ENCODE assay signal across 9 cellular contexts in genomic region chr9:130186839-130187522, GRCh38. TPM values are rescaled to one million over a fixed set of nuclear protein-coding genes. Genes with fewer than 3 reads are reported as not detected.
DNase-seq lines count a peak whose midpoint lies in the region; ATAC-seq and TF ChIP-seq lines count a peak whose summit lies in the region.
"Had no signal": no experiment of that assay in that cellular context is flagged by ENCODE, and none has a peak within 500 bp of the region (broad histone marks: within the 10 kb centered on the region; RNA-seq: fewer than 3 reads in every experiment).

No MANE protein-coding gene starts in this region.

- TF ChIP-seq CTCF in fibroblast of the aortic adventitia (IDR thresholded peaks at IDR 0.05; ENCODE audit: insufficient read depth, low read length) = no peak
- no peak for TF ChIP-seq CTCF in retinal pigment epithelial cell (conservative IDR thresholded peaks at IDR 0.05; ENCODE audit: low read depth, low read length)

- POLR2A ChIA-PET in HEK293T (lab: Yijun Ruan, JAX) = no interaction called here

- H3K27me3 Mint-ChIP-seq in effector memory CD8-positive, alpha-beta T cell = no peaks in the 10 kb centered on the region
- peaks cover 0 to 4% (median 2%) of the 10 kb centered on the region in 3 donors for H3K27me3 Mint-ChIP-seq in immature natural killer cell (ENCODE audit: low read depth in 3 of 3)

- no peak overlapping the region for H3K4me3 Mint-ChIP-seq in effector memory CD8-positive, alpha-beta T cell
- no peak overlapping the region for H3K4me3 Mint-ChIP-seq in immature natural killer cell
- H3K4me3 Mint-ChIP-seq: memory B cell had no signal

- H3K36me3 Mint-ChIP-seq in effector memory CD8-positive, alpha-beta T cell (ENCODE audit: insufficient read depth) = peaks cover 2% of the 10 kb centered on the region
- no peaks in the 10 kb centered on the region for H3K36me3 Mint-ChIP-seq in immature natural killer cell
- H3K36me3 Mint-ChIP-seq: memory B cell had no signal

- CTCF ChIA-PET in HEK293T (lab: Yijun Ruan, JAX) = no interaction called here

- H3K4me3 ChIP-seq in fibroblast of the aortic adventitia (ENCODE audit: low read depth, low read length) (peak overlapping the region; percentile 28), retinal pigment epithelial cell (ENCODE audit: low read length) (peak overlapping the region; percentile 20)

- H3K9me3 Mint-ChIP-seq in effector memory CD8-positive, alpha-beta T cell = no peaks in the 10 kb centered on the region
- no peaks in the 10 kb centered on the region for H3K9me3 Mint-ChIP-seq in immature natural killer cell
- H3K9me3 Mint-ChIP-seq: memory B cell had no signal

- peak; percentile 63 for DNase-seq in HEK293T (ENCODE audit: extremely low spot score)
- DNase-seq in RPMI7951 (ENCODE audit: low read depth) = peak; percentile 81
- DNase-seq in fibroblast of the aortic adventitia (ENCODE audit: low read depth) = peak; percentile 43
- DNase-seq in retinal pigment epithelial cell (ENCODE audit: low read depth) = no peak
- no peak for DNase-seq in foreskin melanocyte
- no peak for DNase-seq in effector memory CD8-positive, alpha-beta T cell
- DNase-seq in immature natural killer cell = no peak

- peaks cover 0 to 5% of the 10 kb centered on the region in 2 donors for H3K4me1 Mint-ChIP-seq in effector memory CD8-positive, alpha-beta T cell (ENCODE audit: low read depth in 2 of 2)
- no peaks in the 10 kb centered on the region for H3K4me1 Mint-ChIP-seq in immature natural killer cell

- no peak for ATAC-seq in effector memory CD8-positive, alpha-beta T cell (replicated peaks)
- ATAC-seq in HG03039 (IDR thresholded peaks at IDR 0.05; ENCODE audit: unreplicated experiment) = no peak

- H3K27ac Mint-ChIP-seq in effector memory CD8-positive, alpha-beta T cell = peak overlapping the region in 1 of 2 donors; percentile 28
- H3K27ac Mint-ChIP-seq in immature natural killer cell = no peak overlapping the region
- H3K27ac Mint-ChIP-seq: memory B cell had no signal

TF ChIP-seq in HEK293T, 16 proteins besides CTCF, POLR2A, EP300 and RAD21:
- TF ChIP-seq ELF4 (IDR thresholded peaks at IDR 0.05) = no peak
- TF ChIP-seq SP1 (IDR thresholded peaks at IDR 0.05) = no peak
- TF ChIP-seq PKNOX1 (IDR thresholded peaks at IDR 0.05) = no peak
- TF ChIP-seq ARNT (IDR thresholded peaks at IDR 0.05) = no peak
- no peak for TF ChIP-seq FOXM1 (IDR thresholded peaks at IDR 0.05; ENCODE audit: borderline replicate concordance)
- no peak for TF ChIP-seq ZNF384 (IDR thresholded peaks at IDR 0.05)
- no peak for TF ChIP-seq L3MBTL2 (conservative IDR thresholded peaks at IDR 0.05)
- TF ChIP-seq HDGF (IDR thresholded peaks at IDR 0.05; ENCODE audit: borderline replicate concordance) = no peak
- TF ChIP-seq FOXA1 (IDR thresholded peaks at IDR 0.05) = no peak
- TF ChIP-seq LEF1 (IDR thresholded peaks at IDR 0.05; ENCODE audit: borderline replicate concordance) = no peak
- TF ChIP-seq TARDBP (IDR thresholded peaks at IDR 0.05) = no peak

RNA-seq across cellular contexts. Expression of gene NCS1, which starts 14.8 kb away (rescaled TPM):
- 23.2 and 26.4 TPM in 2 replicates for total RNA-seq in RPMI7951 (2014; rRNA removed; shearing (Covaris generic))
- total RNA-seq in fibroblast of the aortic adventitia (ENCODE audit: low replicate concordance) = 10.7 and 39.2 TPM in 2 replicates
- under 1 TPM in 2 of 3 donors, not detected in 1; 0.26 to 0.30 TPM for polyA plus RNA-seq in immature natural killer cell

Comparison
In these comparisons a context has a peak if more than half of its experiments do, and no peak if none do; other contexts are left out.
1. DNase-seq: peak in HEK293T (single experiment), RPMI7951 (single experiment) and fibroblast of the aortic adventitia (single experiment); none in retinal pigment epithelial cell (single experiment), foreskin melanocyte (single experiment), effector memory CD8-positive, alpha-beta T cell (0 of 3) and immature natural killer cell (0 of 3).